In the genomic region with DNA sequence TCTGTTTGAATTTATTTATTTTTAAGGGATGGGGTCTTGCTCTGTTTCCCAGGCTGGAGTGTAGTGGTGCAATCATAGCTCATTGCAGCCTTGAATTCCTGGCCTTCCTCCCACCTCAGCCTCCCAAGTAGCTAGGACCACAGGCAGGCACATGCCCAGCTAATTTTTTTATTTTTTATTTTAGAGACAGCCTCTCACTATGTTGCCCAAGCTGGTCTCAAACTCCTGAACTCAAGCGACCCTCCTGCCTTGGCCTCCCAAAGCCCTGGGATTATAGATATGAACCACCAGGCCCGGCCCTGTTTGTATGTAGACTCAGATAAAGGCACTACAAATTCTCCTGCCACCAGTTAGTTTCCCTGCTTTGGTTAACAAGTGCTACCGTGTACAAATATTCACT, we compare ENCODE assay signal across 33 cellular contexts.
"Had no signal": no experiment of that assay in that cellular context is flagged by ENCODE, and none has a peak within 500 bp of the region (broad histone marks: within the 10 kb centered on the region; RNA-seq: fewer than 3 reads in every experiment).

No MANE protein-coding gene starts in this region.

- H3K4me1 ChIP-seq: adrenal gland, body of pancreas had no signal

- H3K4me3 Mint-ChIP-seq: activated CD4-positive, alpha-beta memory T cell treated with anti-CD3 and anti-CD28 coated beads for 36 hours; activated CD4-positive, alpha-beta T cell treated with anti-CD3 and anti-CD28 coated beads for 36 hours; activated CD4-positive, alpha-beta T cell treated with anti-CD3 and anti-CD28 coated beads, Interleukin-2, amount 10 ng/mL, durations not matched to agents 24 days and 14 days; activated CD8-positive, alpha-beta memory T cell treated with anti-CD3 and anti-CD28 coated beads, Interleukin-2, amount 10 ng/mL, durations not matched to agents 7 days and 5 days; activated CD8-positive, alpha-beta T cell treated with anti-CD3 and anti-CD28 coated beads, Interleukin-2, amount 10 ng/mL, durations not matched to agents 7 days and 5 days; activated naive CD4-positive, alpha-beta T cell treated with anti-CD3 and anti-CD28 coated beads for 36 hours; activated naive CD4-positive, alpha-beta T cell treated with anti-CD3 and anti-CD28 coated beads, Interleukin-2, amount 50 U/mL, for 24 hours; activated naive CD8-positive, alpha-beta T cell treated with anti-CD3 and anti-CD28 coated beads for 36 hours; activated naive CD8-positive, alpha-beta T cell treated with anti-CD3 and anti-CD28 coated beads, Interleukin-2, amount 50 U/mL, for 24 hours; activated T-helper 1 cell treated with anti-CD3 and anti-CD28 coated beads, Interleukin-12 subunit alpha, Interleukin-12 subunit beta, Interleukin-2, Interleukin-4 antibody, amounts not matched to agents 30 ng/mL and 10 ng/mL and 1 ng/mL, durations not matched to agents 14 hours and 24 hours and 36 hours; T-helper 17 cell; T-helper 2 cell treated with Interferon-gamma antibody and Interleukin-4, amounts not matched to agents 5 μg/mL and 100 μg/mL, for 36 hours had no signal

- H3K9me3 Mint-ChIP-seq: activated CD4-positive, alpha-beta memory T cell treated with anti-CD3 and anti-CD28 coated beads for 36 hours; activated CD4-positive, alpha-beta T cell treated with anti-CD3 and anti-CD28 coated beads, Interleukin-2, amount 10 ng/mL, durations not matched to agents 24 days and 14 days; activated naive CD4-positive, alpha-beta T cell treated with anti-CD3 and anti-CD28 coated beads for 36 hours; activated naive CD4-positive, alpha-beta T cell treated with anti-CD3 and anti-CD28 coated beads, Interleukin-2, amount 50 U/mL, for 24 hours; activated naive CD8-positive, alpha-beta T cell treated with anti-CD3 and anti-CD28 coated beads for 36 hours; activated naive CD8-positive, alpha-beta T cell treated with anti-CD3 and anti-CD28 coated beads, Interleukin-2, amount 50 U/mL, for 24 hours; activated T-helper 1 cell treated with anti-CD3 and anti-CD28 coated beads, Interleukin-12 subunit alpha, Interleukin-12 subunit beta, Interleukin-2, Interleukin-4 antibody, amounts not matched to agents 30 ng/mL and 10 ng/mL and 1 ng/mL, durations not matched to agents 14 hours and 24 hours and 36 hours; activated T-helper 2 cell treated with anti-CD3 and anti-CD28 coated beads, Interferon-gamma antibody, Interleukin-2, Interleukin-4, amounts not matched to agents 10 μg/mL and 5 μg/mL and 100 μg/mL, durations not matched to agents 14 hours and 24 hours and 36 hours; T-helper 2 cell treated with Interferon-gamma antibody and Interleukin-4, amounts not matched to agents 5 μg/mL and 100 μg/mL, for 36 hours had no signal

- H3K36me3 ChIP-seq: adrenal gland had no signal

- H3K27ac Mint-ChIP-seq: activated CD4-positive, alpha-beta memory T cell treated with anti-CD3 and anti-CD28 coated beads for 36 hours; activated CD4-positive, alpha-beta T cell treated with anti-CD3 and anti-CD28 coated beads for 36 hours; activated CD4-positive, alpha-beta T cell treated with anti-CD3 and anti-CD28 coated beads, Interleukin-2, amount 10 ng/mL, durations not matched to agents 24 days and 14 days; activated CD8-positive, alpha-beta memory T cell treated with anti-CD3 and anti-CD28 coated beads, Interleukin-2, amount 10 ng/mL, durations not matched to agents 7 days and 5 days; activated CD8-positive, alpha-beta T cell treated with anti-CD3 and anti-CD28 coated beads, Interleukin-2, amount 10 ng/mL, durations not matched to agents 7 days and 5 days; activated naive CD4-positive, alpha-beta T cell treated with anti-CD3 and anti-CD28 coated beads for 36 hours; activated naive CD4-positive, alpha-beta T cell treated with anti-CD3 and anti-CD28 coated beads, Interleukin-2, amount 50 U/mL, for 24 hours; activated naive CD8-positive, alpha-beta T cell treated with anti-CD3 and anti-CD28 coated beads for 36 hours; activated naive CD8-positive, alpha-beta T cell treated with anti-CD3 and anti-CD28 coated beads, Interleukin-2, amount 50 U/mL, for 24 hours; activated T-helper 1 cell treated with anti-CD3 and anti-CD28 coated beads, Interleukin-12 subunit alpha, Interleukin-12 subunit beta, Interleukin-2, Interleukin-4 antibody, amounts not matched to agents 30 ng/mL and 10 ng/mL and 1 ng/mL, durations not matched to agents 14 hours and 24 hours and 36 hours; activated T-helper 2 cell treated with anti-CD3 and anti-CD28 coated beads, Interferon-gamma antibody, Interleukin-2, Interleukin-4, amounts not matched to agents 10 μg/mL and 5 μg/mL and 100 μg/mL, durations not matched to agents 14 hours and 24 hours and 36 hours; T-helper 17 cell; T-helper 2 cell treated with Interferon-gamma antibody and Interleukin-4, amounts not matched to agents 5 μg/mL and 100 μg/mL, for 36 hours had no signal

- H3K9me3 ChIP-seq: adrenal gland, body of pancreas had no signal

- H3K4me1 Mint-ChIP-seq: activated CD4-positive, alpha-beta T cell treated with anti-CD3 and anti-CD28 coated beads for 36 hours; activated CD4-positive, alpha-beta T cell treated with anti-CD3 and anti-CD28 coated beads, Interleukin-2, amount 10 ng/mL, durations not matched to agents 24 days and 14 days; activated CD8-positive, alpha-beta memory T cell treated with anti-CD3 and anti-CD28 coated beads, Interleukin-2, amount 10 ng/mL, durations not matched to agents 7 days and 5 days; activated naive CD4-positive, alpha-beta T cell treated with anti-CD3 and anti-CD28 coated beads, Interleukin-2, amount 50 U/mL, for 24 hours; activated naive CD8-positive, alpha-beta T cell treated with anti-CD3 and anti-CD28 coated beads for 36 hours; activated naive CD8-positive, alpha-beta T cell treated with anti-CD3 and anti-CD28 coated beads, Interleukin-2, amount 50 U/mL, for 24 hours; T-helper 17 cell had no signal

- ATAC-seq: activated CD4-positive, alpha-beta T cell treated with anti-CD3 and anti-CD28 coated beads for 36 hours; activated CD8-positive, alpha-beta memory T cell treated with anti-CD3 and anti-CD28 coated beads, Interleukin-2, amount 10 ng/mL, durations not matched to agents 7 days and 5 days; activated CD8-positive, alpha-beta T cell treated with anti-CD3 and anti-CD28 coated beads, Interleukin-2, amount 10 ng/mL, durations not matched to agents 7 days and 5 days; activated naive CD8-positive, alpha-beta T cell treated with anti-CD3 and anti-CD28 coated beads, Interleukin-2, amount 50 U/mL, for 24 hours; body of pancreas; esophagus mucosa; T-helper 17 cell had no signal

- H3K36me3 Mint-ChIP-seq: activated CD4-positive, alpha-beta memory T cell treated with anti-CD3 and anti-CD28 coated beads for 36 hours; activated CD8-positive, alpha-beta memory T cell treated with anti-CD3 and anti-CD28 coated beads, Interleukin-2, amount 10 ng/mL, durations not matched to agents 7 days and 5 days; activated naive CD4-positive, alpha-beta T cell treated with anti-CD3 and anti-CD28 coated beads, Interleukin-2, amount 50 U/mL, for 24 hours; activated naive CD8-positive, alpha-beta T cell treated with anti-CD3 and anti-CD28 coated beads for 36 hours had no signal

- H3K27ac ChIP-seq: adrenal gland, body of pancreas, epithelial cell of prostate had no signal

- H3K27me3 ChIP-seq: adrenal gland, body of pancreas had no signal

- DNase-seq: activated CD4-positive, alpha-beta memory T cell treated with anti-CD3 and anti-CD28 coated beads for 36 hours; activated CD4-positive, alpha-beta T cell treated with anti-CD3 and anti-CD28 coated beads for 36 hours; activated CD4-positive, alpha-beta T cell treated with anti-CD3 and anti-CD28 coated beads, Interleukin-2, amount 10 ng/mL, durations not matched to agents 24 days and 14 days; activated CD4-positive, CD25-positive, alpha-beta regulatory T cell; activated CD4-positive, CD25-positive, alpha-beta regulatory T cell treated with anti-CD3 and anti-CD28 coated beads, Interleukin-2, amount 50 U/mL, for 72 hours; activated CD8-positive, alpha-beta memory T cell treated with anti-CD3 and anti-CD28 coated beads, Interleukin-2, amount 10 ng/mL, durations not matched to agents 7 days and 5 days; activated CD8-positive, alpha-beta memory T cell treated with anti-CD3 and anti-CD28 coated beads, Interleukin-2, amount 50 U/mL, for 4 hours; activated CD8-positive, alpha-beta T cell treated with anti-CD3 and anti-CD28 coated beads, Interleukin-2, amount 10 ng/mL, durations not matched to agents 7 days and 5 days; activated effector memory CD4-positive, alpha-beta T cell treated with anti-CD3 and anti-CD28 coated beads, Interleukin-2, amount 50 U/mL, for 16 hours; activated naive CD4-positive, alpha-beta T cell treated with anti-CD3 and anti-CD28 coated beads for 36 hours; activated naive CD8-positive, alpha-beta T cell treated with anti-CD3 and anti-CD28 coated beads for 36 hours; activated naive CD8-positive, alpha-beta T cell treated with anti-CD3 and anti-CD28 coated beads, Interleukin-2, amount 50 U/mL, for 24 hours; activated T-cell treated with anti-CD3 and anti-CD28 coated beads, Interleukin-2, amount 50 U/mL, for 1 hour; activated T-cell treated with anti-CD3 and anti-CD28 coated beads, Interleukin-2, amount 50 U/mL, for 48 hours; adrenal gland; amygdala; aorta; body of pancreas; caudate nucleus; cortex of kidney; dermis blood vessel endothelial cell; effector CD8-positive, alpha-beta T cell; foreskin fibroblast; head of caudate nucleus; T-helper 1 cell; T-helper 17 cell; T1000 had no signal

- H3K4me3 ChIP-seq: adrenal gland, body of pancreas had no signal
